1 cellular context compared by ENCODE assay signal in genomic region chr20:64053841-64054661, GRCh38.
TF ChIP-seq lines count a peak whose summit lies in the region.

No MANE protein-coding gene starts in this region.

TF ChIP-seq in endothelial cell of umbilical vein, 7 proteins besides CTCF, POLR2A, EP300 and RAD21:
- TF ChIP-seq GATA2 (IDR thresholded peaks at IDR 0.05; ENCODE audit: insufficient read depth, insufficient read length, low read depth, low read length) = no peak
- TF ChIP-seq MYC (IDR thresholded peaks at IDR 0.05; ENCODE audit: low read depth, low read length) = no peak
- no peak for TF ChIP-seq MAX (IDR thresholded peaks at IDR 0.05; ENCODE audit: insufficient read depth, insufficient read length)
- TF ChIP-seq POLR2AphosphoS5 (IDR thresholded peaks at IDR 0.05; ENCODE audit: insufficient read depth, low read depth, low read length) = peak; percentile 89
- no peak for TF ChIP-seq FOS (IDR thresholded peaks at IDR 0.05; ENCODE audit: borderline replicate concordance, insufficient read depth, low read length)
- no peak for TF ChIP-seq JUN (IDR thresholded peaks at IDR 0.05; ENCODE audit: borderline replicate concordance, insufficient read depth, insufficient read length, low read depth)
TF ChIP-seq in endothelial cell of umbilical vein: peak in this region for 1.
